ENCODE assay signal across 20 cellular contexts in genomic region chrX:826026-826425, GRCh38.
A peak's percentile ranks its signal among the peaks of the same experiment; 100 is the strongest.
DNase-seq lines count a peak whose midpoint lies in the region; ATAC-seq and TF ChIP-seq lines count a peak whose summit lies in the region.
"Had no signal": no experiment of that assay in that cellular context is flagged by ENCODE, and none has a peak within 500 bp of the region (broad histone marks: within the 10 kb centered on the region; RNA-seq: fewer than 3 reads in every experiment).

No MANE protein-coding gene starts in this region.

- no peak for TF ChIP-seq EP300 in sigmoid colon (IDR thresholded peaks at IDR 0.05)

- in situ Hi-C loops in gastrocnemius medialis (cut with MboI; ENCODE audit: low sequenced_read_pairs in 4 of 4) = no loop called here

- H3K27me3 ChIP-seq in gastrocnemius medialis = no peaks in the 10 kb centered on the region
- no peaks in the 10 kb centered on the region for H3K27me3 ChIP-seq in sigmoid colon
- H3K27me3 ChIP-seq: BE2C, left lung had no signal

- H3K36me3 ChIP-seq in gastrocnemius medialis (no peaks in the 10 kb centered on the region), sigmoid colon (no peaks in the 10 kb centered on the region)
- H3K36me3 ChIP-seq: BE2C, left lung had no signal

- intact Hi-C loops in gastrocnemius medialis (cut with DNase I; ENCODE audit: low total_unique reads) = no loop called here
- intact Hi-C loops in sigmoid colon (cut with DNase I) = no loop called here

- TF ChIP-seq CTCF in AG10803 (conservative IDR thresholded peaks at IDR 0.05; ENCODE audit: low read length) (no peak), fibroblast of mammary gland (conservative IDR thresholded peaks at IDR 0.05; ENCODE audit: control insufficient read depth, insufficient read depth, low read depth, low read length) (no peak), gastrocnemius medialis (IDR thresholded peaks at IDR 0.05 in 4 of 5, conservative IDR thresholded peaks at IDR 0.05 in 1 of 5) (no peak), sigmoid colon (IDR thresholded peaks at IDR 0.05) (no peak)

- peak; percentile 89 for DNase-seq in AG10803 (ENCODE audit: low read depth)
- peak; percentile 35 for DNase-seq in RPMI7951 (ENCODE audit: low read depth)
- DNase-seq in fibroblast of mammary gland (ENCODE audit: low read depth) = peak; percentile 49
- peak in 1 of 2 donors; percentile 22 for DNase-seq in gastrocnemius medialis
- DNase-seq in UCSD-AML1 (lab: John Stamatoyannopoulos, UW; ENCODE audit: unreplicated experiment) = no peak
- no peak for DNase-seq in sigmoid colon
- DNase-seq in HCEC 1CT = no peak
- DNase-seq: activated CD4-positive, CD25-positive, alpha-beta regulatory T cell treated with anti-CD3 and anti-CD28 coated beads, Interleukin-2, amount 50 U/mL, for 72 hours; activated CD8-positive, alpha-beta memory T cell treated with anti-CD3 and anti-CD28 coated beads, Interleukin-2, amount 50 U/mL, for 4 hours; activated naive CD4-positive, alpha-beta T cell treated with anti-CD3 and anti-CD28 coated beads for 36 hours; BE2C; DMS 273 treated with DMSO at 0.1 percent for 48 hours; Karpas-422; left lung; naive thymus-derived CD4-positive, alpha-beta T cell; NCI-H510A; PC-9; right cardiac atrium; stimulated activated CD4-positive, alpha-beta T cell treated with anti-CD3 and anti-CD28 coated beads, Interleukin-4, amount 100 ng/mL, for 24 hours had no signal

- H3K27ac ChIP-seq in gastrocnemius medialis (peak overlapping the region in 3 of 4 donors; percentile 30 to 41 (median 38)), sigmoid colon (no peak overlapping the region)
- H3K27ac ChIP-seq: left lung, PC-9 had no signal

- no peaks in the 10 kb centered on the region for H3K4me1 ChIP-seq in gastrocnemius medialis
- peaks cover 0 to 7% (median 0%) of the 10 kb centered on the region in 4 donors for H3K4me1 ChIP-seq in sigmoid colon
- H3K4me1 ChIP-seq: BE2C, left lung had no signal

- no peak overlapping the region for H3K4me3 ChIP-seq in AG10803 (ENCODE audit: low read length)
- H3K4me3 ChIP-seq in fibroblast of mammary gland (ENCODE audit: control insufficient read depth, low read depth, low read length) = no peak overlapping the region
- no peak overlapping the region for H3K4me3 ChIP-seq in gastrocnemius medialis
- H3K4me3 ChIP-seq in sigmoid colon = no peak overlapping the region
- H3K4me3 ChIP-seq: left lung, PC-9 had no signal

- ATAC-seq in gastrocnemius medialis (peak; percentile 45 to 51), HG02884 (IDR thresholded peaks at IDR 0.05; ENCODE audit: unreplicated experiment) (no peak)
- ATAC-seq: left lung; naive thymus-derived CD4-positive, alpha-beta T cell; right cardiac atrium had no signal

- H3K9me3 ChIP-seq in gastrocnemius medialis = no peaks in the 10 kb centered on the region
- peaks cover 0 to 2% (median 0%) of the 10 kb centered on the region in 4 donors for H3K9me3 ChIP-seq in sigmoid colon
- H3K9me3 ChIP-seq: BE2C had no signal

- TF ChIP-seq POLR2A in gastrocnemius medialis (IDR thresholded peaks at IDR 0.05) = no peak
- no peak for TF ChIP-seq POLR2A in sigmoid colon (IDR thresholded peaks at IDR 0.05)

- WGBS in sigmoid colon, 2 donors = 63 to 83% methylated on average over 10 of the region's 10 CpGs

Comparison
In these comparisons a context has a peak if more than half of its experiments do, and no peak if none do; other contexts are left out.
1. DNase-seq: peak in AG10803 (single experiment), RPMI7951 (single experiment) and fibroblast of mammary gland (single experiment); none in UCSD-AML1 (single experiment), sigmoid colon (single experiment) and HCEC 1CT (single experiment).
2. H3K27ac ChIP-seq: peak in gastrocnemius medialis (3 of 4); none in sigmoid colon (0 of 4).